8 cellular contexts compared by ENCODE assay signal in genomic region chr17:42521036-42521435, GRCh38. TPM values are rescaled to one million over a fixed set of nuclear protein-coding genes. Genes with fewer than 3 reads are reported as not detected.
DNase-seq lines count a peak whose midpoint lies in the region; ATAC-seq and TF ChIP-seq lines count a peak whose summit lies in the region.
"Had no signal": no experiment of that assay in that cellular context is flagged by ENCODE, and none has a peak within 500 bp of the region (broad histone marks: within the 10 kb centered on the region; RNA-seq: fewer than 3 reads in every experiment).

No MANE protein-coding gene starts in this region.

- no peak overlapping the region for H3K4me3 ChIP-seq in mucosa of stomach (ENCODE audit: low read length)
- no peak overlapping the region for H3K4me3 ChIP-seq in testis

- H3K4me1 ChIP-seq in mucosa of stomach (ENCODE audit: control insufficient read depth, insufficient read depth, low read length), result peaks cover 54% of the 10 kb centered on the region
- peaks cover 84% of the 10 kb centered on the region for H3K4me1 ChIP-seq in testis

- H3K9ac ChIP-seq in mucosa of stomach (ENCODE audit: low read length), result peak overlapping the region; percentile 58

- no peaks in the 10 kb centered on the region for H3K36me3 Mint-ChIP-seq in natural killer cell

- peaks cover 4% of the 10 kb centered on the region for H3K36me3 ChIP-seq in mucosa of stomach (ENCODE audit: control insufficient read depth, insufficient read depth, low read length)
- no peaks in the 10 kb centered on the region for H3K36me3 ChIP-seq in testis (ENCODE audit: low read depth, missing control alignments)

- no peak for ATAC-seq in HG03097 (IDR thresholded peaks at IDR 0.05; ENCODE audit: low FRiP score, unreplicated experiment)
- no peak for ATAC-seq in natural killer cell

- H3K27me3 ChIP-seq in mucosa of stomach (ENCODE audit: control insufficient read depth, insufficient read depth, low read length) (no peaks in the 10 kb centered on the region), testis (no peaks in the 10 kb centered on the region)

- H3K4me1 Mint-ChIP-seq in natural killer cell, result peaks cover 6 to 12% of the 10 kb centered on the region in 2 donors

- peak overlapping the region; percentile 95 for H3K27ac ChIP-seq in cingulate gyrus (ENCODE audit: low read depth, low read length)
- peak overlapping the region; percentile 93 for H3K27ac ChIP-seq in testis

- no peaks in the 10 kb centered on the region for H3K9me3 Mint-ChIP-seq in natural killer cell

- H3K4me3 Mint-ChIP-seq in natural killer cell, result no peak overlapping the region

- no peak for TF ChIP-seq CTCF in testis (IDR thresholded peaks at IDR 0.05)
- TF ChIP-seq CTCF in natural killer cell (IDR thresholded peaks at IDR 0.05), result no peak

- no peak overlapping the region for H3K27ac Mint-ChIP-seq in natural killer cell

- peak; percentile 58 for DNase-seq in LHCN-M2 (ENCODE audit: low read depth)
- no peak for DNase-seq in testis
- no peak for DNase-seq in natural killer cell
- no peak for DNase-seq in NCI-H748 (lab: John Stamatoyannopoulos, UW; ENCODE audit: unreplicated experiment)
- DNase-seq: activated CD4-positive, CD25-positive, alpha-beta regulatory T cell treated with anti-CD3 and anti-CD28 coated beads, Interleukin-2, amount 50 U/mL, for 72 hours had no signal

- H3K27me3 Mint-ChIP-seq in natural killer cell (ENCODE audit: low read depth in 2 of 2), result peaks cover 23 to 24% of the 10 kb centered on the region in 2 donors

- 49 to 69% methylated on average over 8 of the region's 8 CpGs for WGBS in testis, 2 donors

- intact Hi-C loops in testis (cut with DNase I; ENCODE audit: low total_unique reads), result loop anchor here (10.0 kb wide), 1 partner anchor 96 kb away; the partner anchor contains the start of gene CAVIN1
- intact Hi-C loops in natural killer cell (cut with micrococcal nuclease), result no loop called here

- no peak for TF ChIP-seq POLR2A in testis (IDR thresholded peaks at IDR 0.05)

- H3K9me3 ChIP-seq in mucosa of stomach (ENCODE audit: control insufficient read depth, low read length) (no peaks in the 10 kb centered on the region), testis (no peaks in the 10 kb centered on the region)

RNA-seq across cellular contexts. Expression of gene NAGLU, which starts 15.0 kb away (rescaled TPM):
- total RNA-seq in LHCN-M2 (2014; rRNA removed), result 94.8 and 97.0 TPM in 2 replicates
- 39.9 TPM for polyA plus RNA-seq in LHCN-M2 (2012)
- total RNA-seq in testis, result 10 to 100 TPM; 37.6 to 40.6 TPM
- 18.9 TPM for polyA plus RNA-seq in testis (ENCODE audit: insufficient read depth, low read depth, low replicate concordance)
- total RNA-seq in natural killer cell, result 10 to 100 TPM; 34.8 to 44.3 (median 36.4) TPM

RNA-seq across cellular contexts. Expression of gene HSD17B1, which starts 31.7 kb away (rescaled TPM):
- 0.26 and 0.34 TPM in 2 replicates for total RNA-seq in LHCN-M2 (2014; rRNA removed)
- 1.9 TPM for polyA plus RNA-seq in LHCN-M2 (2012)
- 10 to 100 TPM; 13.8 to 14.4 TPM for total RNA-seq in testis
- 7.1 TPM for polyA plus RNA-seq in testis (ENCODE audit: insufficient read depth, low read depth, low replicate concordance)
- 1 to 10 TPM in 2 of 3 donors, under 1 TPM in 1; 0.68 to 1.6 (median 1.2) TPM for total RNA-seq in natural killer cell

RNA-seq across cellular contexts. Expression of gene COASY, which starts 40.9 kb away (rescaled TPM):
- total RNA-seq in LHCN-M2 (2014; rRNA removed) (25.8 and 31.7 TPM in 2 replicates), testis (10 to 100 TPM; 52.8 to 68.5 TPM), natural killer cell (10 to 100 TPM; 61.1 to 67.8 (median 62.3) TPM)
- 53.6 TPM for polyA plus RNA-seq in LHCN-M2 (2012)
- 103 TPM for polyA plus RNA-seq in testis (ENCODE audit: insufficient read depth, low read depth, low replicate concordance)

RNA-seq across cellular contexts. Expression of gene MLX, which starts 45.9 kb away (rescaled TPM):
- total RNA-seq in LHCN-M2 (2014; rRNA removed) (43.5 and 50.9 TPM in 2 replicates), testis (10 to 100 TPM; 27.6 to 38.6 TPM), natural killer cell (10 to 100 TPM; 38.9 to 58.2 (median 42.6) TPM)
- polyA plus RNA-seq in LHCN-M2 (2012), result 50.3 TPM
- 26.7 TPM for polyA plus RNA-seq in testis (ENCODE audit: insufficient read depth, low read depth, low replicate concordance)

RNA-seq across cellular contexts. Expression of gene PSMC3IP, which starts 56.5 kb away (rescaled TPM):
- total RNA-seq in LHCN-M2 (2014; rRNA removed) (23.2 and 32.4 TPM in 2 replicates), testis (10 to 100 TPM; 17.2 to 27.2 TPM), natural killer cell (1 to 10 TPM; 5.0 to 6.2 (median 5.7) TPM)
- 20.1 TPM for polyA plus RNA-seq in LHCN-M2 (2012)
- polyA plus RNA-seq in testis (ENCODE audit: insufficient read depth, low read depth, low replicate concordance), result 45.3 TPM

Comparison
In these comparisons a context has a peak if more than half of its experiments do, and no peak if none do; other contexts are left out.
1. RNA of gene HSD17B1, which starts 31.7 kb away (total RNA-seq): 13.8 to 14.4 TPM in testis; 0.68 to 1.6 TPM in natural killer cell and 0.26 to 0.34 TPM in LHCN-M2; every median in the first group is over 4 times any median in the second.